8 cellular contexts compared by ENCODE assay signal in the genomic region with DNA sequence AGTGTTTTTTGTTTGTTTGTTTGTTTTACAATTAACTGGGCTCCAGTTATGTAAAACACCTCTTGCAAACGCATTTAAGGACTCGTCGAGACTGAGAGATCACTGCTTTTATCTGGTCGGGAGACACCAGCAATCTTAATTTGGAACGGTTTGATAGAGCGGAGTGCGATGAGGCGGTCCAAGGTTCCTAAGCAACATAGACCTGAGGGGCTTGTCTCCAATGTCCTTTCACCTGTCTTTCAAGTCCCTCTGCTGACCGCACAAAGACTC. TPM values are rescaled to one million over a fixed set of nuclear protein-coding genes. Genes with fewer than 3 reads are reported as not detected.
DNase-seq lines count a peak whose midpoint lies in the region; ATAC-seq and TF ChIP-seq lines count a peak whose summit lies in the region.

No MANE protein-coding gene starts in this region.

- H3K4me3 ChIP-seq in DOHH2 (ENCODE audit: low read length), result peak overlapping the region; percentile 97
- H3K4me3 ChIP-seq in MG63, result peak overlapping the region; percentile 72
- peak overlapping the region; percentile 98 for H3K4me3 ChIP-seq in osteoblast (ENCODE audit: insufficient read depth, low read length)

- H2AFZ ChIP-seq in osteoblast (ENCODE audit: low read length), result peak overlapping the region; percentile 99

- H3K9me2 ChIP-seq in DOHH2 (replicated peaks; ENCODE audit: control insufficient read depth, low read length), result no peaks in the 10 kb centered on the region

- peak overlapping the region; percentile 95 to 99 for H3K27ac Mint-ChIP-seq in effector memory CD8-positive, alpha-beta T cell

- no peaks in the 10 kb centered on the region for H3K27me3 ChIP-seq in DOHH2 (ENCODE audit: control insufficient read depth, low read length)
- no peaks in the 10 kb centered on the region for H3K27me3 ChIP-seq in MG63
- no peaks in the 10 kb centered on the region for H3K27me3 ChIP-seq in osteoblast (ENCODE audit: insufficient read depth, low read length)

- H3K9me3 ChIP-seq in DOHH2 (ENCODE audit: control insufficient read depth, insufficient read depth, low read length) (no peaks in the 10 kb centered on the region), MG63 (no peaks in the 10 kb centered on the region), osteoblast (ENCODE audit: low read depth, low read length) (no peaks in the 10 kb centered on the region)

- H3K4me1 ChIP-seq in DOHH2 (ENCODE audit: control insufficient read depth, low read length), result peaks cover 36% of the 10 kb centered on the region
- peaks cover 22% of the 10 kb centered on the region for H3K4me1 ChIP-seq in osteoblast (ENCODE audit: insufficient read depth, low read length)

- peak overlapping the region; percentile 64 for H3K4me2 ChIP-seq in DOHH2 (ENCODE audit: low read length)
- H3K4me2 ChIP-seq in osteoblast (ENCODE audit: insufficient read depth, low read length), result peak overlapping the region; percentile 97

- H3K27ac ChIP-seq in DOHH2 (ENCODE audit: low read depth, low read length) (peak overlapping the region; percentile 83), osteoblast (ENCODE audit: low read depth, low read length) (peak overlapping the region; percentile 96)

- peaks cover 30% of the 10 kb centered on the region for H3K36me3 ChIP-seq in DOHH2 (ENCODE audit: control insufficient read depth, low read length)
- no peaks in the 10 kb centered on the region for H3K36me3 ChIP-seq in MG63
- H3K36me3 ChIP-seq in osteoblast (ENCODE audit: insufficient read depth, low read length), result no peaks in the 10 kb centered on the region

- H3K79me2 ChIP-seq in DOHH2 (ENCODE audit: control insufficient read depth, low read length), result peaks cover 69% of the 10 kb centered on the region
- H3K79me2 ChIP-seq in osteoblast (ENCODE audit: insufficient read depth, low read length), result peaks cover 52% of the 10 kb centered on the region

- no peaks in the 10 kb centered on the region for H3K27me3 Mint-ChIP-seq in effector memory CD8-positive, alpha-beta T cell

- H4K20me1 ChIP-seq in DOHH2 (ENCODE audit: control insufficient read depth, insufficient read depth, low read depth, low read length) (peaks cover 9% of the 10 kb centered on the region; the same call in 1 of the 2 replicates), osteoblast (ENCODE audit: insufficient read depth, low read length) (peaks cover 7% of the 10 kb centered on the region)

- peaks cover 16 to 29% of the 10 kb centered on the region in 2 donors for H3K4me1 Mint-ChIP-seq in effector memory CD8-positive, alpha-beta T cell (ENCODE audit: low read depth in 2 of 2)

- peaks cover 3% of the 10 kb centered on the region for H3F3A ChIP-seq in DOHH2 (ENCODE audit: control insufficient read depth, insufficient read depth)

- no peaks in the 10 kb centered on the region for H3K9me3 Mint-ChIP-seq in effector memory CD8-positive, alpha-beta T cell

- ATAC-seq in effector memory CD8-positive, alpha-beta T cell (replicated peaks), result no peak
- ATAC-seq in HG03432 (IDR thresholded peaks at IDR 0.05; ENCODE audit: unreplicated experiment) (no peak), GM18868 (IDR thresholded peaks at IDR 0.05; ENCODE audit: unreplicated experiment) (no peak)

- H3K4me3 Mint-ChIP-seq in effector memory CD8-positive, alpha-beta T cell, result peak overlapping the region; percentile 94 to 100

- peaks cover 17% of the 10 kb centered on the region for H3K36me3 Mint-ChIP-seq in effector memory CD8-positive, alpha-beta T cell (ENCODE audit: insufficient read depth)

- TF ChIP-seq CTCF in DOHH2 (IDR thresholded peaks at IDR 0.05; ENCODE audit: low read depth, low read length, poor library complexity, severe bottlenecking) (no peak), osteoblast (IDR thresholded peaks at IDR 0.05; ENCODE audit: extremely low read depth, low read depth, low read length) (no peak)

- DNase-seq in MG63 (no peak), osteoblast (ENCODE audit: insufficient read length, low spot score, missing footprints) (peak; percentile 39), SIG-M5 (lab: John Stamatoyannopoulos, UW) (no peak), HCEC 1CT (no peak)
- DNase-seq in effector memory CD8-positive, alpha-beta T cell, result no peak

RNA-seq across cellular contexts. Expression of gene SELENOI, which starts 0.7 kb away (rescaled TPM):
- 4.8 and 10.0 TPM in 2 replicates for total RNA-seq in MG63 (2014; rRNA removed; shearing (Covaris generic); ENCODE audit: low replicate concordance)
- total RNA-seq in osteoblast, result 11.6 and 13.0 TPM in 2 replicates

RNA-seq across cellular contexts. Expression of gene ADGRF3, which starts 1.4 kb away (rescaled TPM):
- not detected in 2 replicates for total RNA-seq in MG63 (2014; rRNA removed; shearing (Covaris generic); ENCODE audit: low replicate concordance)
- under 0.01 and 0.59 TPM in 2 replicates for total RNA-seq in osteoblast

RNA-seq across cellular contexts. Expression of gene DRC1, which starts 56.5 kb away (rescaled TPM):
- not detected in 2 replicates for total RNA-seq in MG63 (2014; rRNA removed; shearing (Covaris generic); ENCODE audit: low replicate concordance)
- total RNA-seq in osteoblast, result under 0.01 and 0.36 TPM in 2 replicates
